Comparison of ENCODE assay signal across 18 cellular contexts in genomic region chr4:169266661-169267060, GRCh38. TPM values are rescaled to one million over a fixed set of nuclear protein-coding genes. Genes with fewer than 3 reads are reported as not detected.
A peak's percentile ranks its signal among the peaks of the same experiment; 100 is the strongest.
DNase-seq lines count a peak whose midpoint lies in the region; ATAC-seq, FAIRE-seq and TF ChIP-seq lines count a peak whose summit lies in the region.
"Had no signal": no experiment of that assay in that cellular context is flagged by ENCODE, and none has a peak within 500 bp of the region (broad histone marks: within the 10 kb centered on the region; RNA-seq: fewer than 3 reads in every experiment).

No MANE protein-coding gene starts in this region.

- DNase-seq in A549 (ENCODE audit: low read depth in 1 of 2, low spot score in 1 of 2): no peak
- no peak for DNase-seq in endothelial cell of umbilical vein (ENCODE audit: low read depth, low spot score)
- no peak for DNase-seq in mesendoderm
- DNase-seq in putamen (ENCODE audit: low spot score): no peak
- no peak for DNase-seq in HT-29 (ENCODE audit: low spot score)
- DNase-seq: activated B cell treated with CpG ODN at 0.5 μM for 24 hours; CD4-positive, alpha-beta memory T cell; DMS79 treated with DMSO at 0.1 percent for 48 hours; effector memory CD8-positive, alpha-beta T cell; gastrocnemius medialis; H7; naive B cell; NCI-H1436 treated with DMSO at 0.1 percent for 48 hours; stimulated activated naive CD4-positive, alpha-beta T cell treated with Interleukin-2 at 50 U/mL for 16 hours had no signal

- H3K79me1 ChIP-seq in mesendoderm (ENCODE audit: low read length): peaks cover 16% of the 10 kb centered on the region

- H2AFZ ChIP-seq in endothelial cell of umbilical vein (ENCODE audit: low read depth, low read length): no peak overlapping the region

- no peak overlapping the region for H2BK120ac ChIP-seq in mesendoderm (ENCODE audit: low read depth, low read length)

- TF ChIP-seq CTCF in A549 (IDR thresholded peaks at IDR 0.05): no peak
- no peak for TF ChIP-seq CTCF in endothelial cell of umbilical vein (IDR thresholded peaks at IDR 0.05; ENCODE audit: extremely low read depth in 1 of 2, insufficient read depth in 1 of 2, low read depth in 1 of 2, low read length in 2 of 2)

- intact Hi-C loops in endothelial cell of umbilical vein (cut with micrococcal nuclease): no loop called here

- FAIRE-seq in A549 (lab: Jason Lieb, UNC) (no peak), endothelial cell of umbilical vein (lab: Jason Lieb, UNC) (no peak)

- H3K27me3 ChIP-seq in HUES64 (ENCODE audit: insufficient read depth, low read length) (peaks cover 3% of the 10 kb centered on the region), endothelial cell of umbilical vein (ENCODE audit: control insufficient read depth in 2 of 2, insufficient read depth in 2 of 2, low read length in 2 of 2) (no peaks in the 10 kb centered on the region), mesendoderm (ENCODE audit: insufficient read depth, low read length, poor library complexity) (no peaks in the 10 kb centered on the region)
- H3K27me3 ChIP-seq: gastrocnemius medialis had no signal

- H3K9ac ChIP-seq in HUES64 (ENCODE audit: low read depth, low read length) (no peak overlapping the region; the same call in 1 of the 2 replicates), endothelial cell of umbilical vein (replicated peaks; ENCODE audit: extremely low read depth, insufficient read depth, low read length) (no peak overlapping the region), mesendoderm (ENCODE audit: low read length) (no peak overlapping the region)

- H3K4me1 ChIP-seq in A549 (peaks cover 29% of the 10 kb centered on the region), HUES64 (ENCODE audit: insufficient read depth, low read length) (peaks cover 43% of the 10 kb centered on the region), endothelial cell of umbilical vein (ENCODE audit: control insufficient read depth, extremely low read depth, insufficient read depth, low read length) (peaks cover 44% of the 10 kb centered on the region), mesendoderm (ENCODE audit: control insufficient read depth, low read depth, low read length) (peaks cover 11% of the 10 kb centered on the region)
- H3K4me1 ChIP-seq: prostate gland had no signal

- no peak overlapping the region for H3K23ac ChIP-seq in mesendoderm (ENCODE audit: low read length)

- peak overlapping the region; percentile 88 for H3K4ac ChIP-seq in mesendoderm (ENCODE audit: low read depth, low read length)

- H3K36me3 ChIP-seq in HUES64 (ENCODE audit: insufficient read depth, low read length) (peaks cover 16% of the 10 kb centered on the region), endothelial cell of umbilical vein (ENCODE audit: control insufficient read depth in 2 of 2, extremely low read depth in 1 of 2, insufficient read depth in 2 of 2, low read length in 2 of 2) (peaks cover 5 to 9% of the 10 kb centered on the region in 2 experiments), mesendoderm (ENCODE audit: control insufficient read depth, insufficient read depth, low read length) (no peaks in the 10 kb centered on the region)
- H3K36me3 ChIP-seq: prostate gland had no signal

- H3K9me3 ChIP-seq in A549 (no peaks in the 10 kb centered on the region), HUES64 (ENCODE audit: insufficient read depth, low read depth, low read length) (no peaks in the 10 kb centered on the region), endothelial cell of umbilical vein (replicated peaks; ENCODE audit: control insufficient read depth, insufficient read depth, low read length) (no peaks in the 10 kb centered on the region)
- H3K9me3 ChIP-seq: gastrocnemius medialis, prostate gland had no signal

- TF ChIP-seq POLR2A in A549 (IDR thresholded peaks at IDR 0.05; ENCODE audit: low read length) (no peak), endothelial cell of umbilical vein (IDR thresholded peaks at IDR 0.05; ENCODE audit: low read depth, low read length) (no peak)

- peak overlapping the region; percentile 78 for H3K4me2 ChIP-seq in A549
- H3K4me2 ChIP-seq in endothelial cell of umbilical vein (ENCODE audit: insufficient read depth, low read length): peak overlapping the region; percentile 100
- no peak overlapping the region for H3K4me2 ChIP-seq in mesendoderm (ENCODE audit: low read length)

- no peak overlapping the region for H4K5ac ChIP-seq in mesendoderm (ENCODE audit: low read length)

- no peak overlapping the region for H4K8ac ChIP-seq in mesendoderm (ENCODE audit: low read depth, low read length)

- WGBS in A549 (ENCODE audit: missing lambda C conversion rate): 95% methylated on average over 3 of the region's 3 CpGs
- 95% methylated on average over 3 of the region's 3 CpGs for WGBS in HUES64
- WGBS in mesendoderm (ENCODE audit: extremely low coverage, insufficient coverage, low lambda C conversion rate): no CpG with 5 or more reads among the region's 3 CpGs

- no peak for TF ChIP-seq EP300 in A549 (IDR thresholded peaks at IDR 0.05)

- no peak overlapping the region for H2BK15ac ChIP-seq in mesendoderm (replicated peaks; ENCODE audit: low read depth)

- peak overlapping the region; percentile 73 for H3K18ac ChIP-seq in mesendoderm (ENCODE audit: low read length)

- no peak overlapping the region for H2BK5ac ChIP-seq in mesendoderm (ENCODE audit: low read length)

- POLR2A ChIA-PET in A549 (lab: Yijun Ruan, JAX): no interaction called here
- POLR2A ChIA-PET in endothelial cell of umbilical vein (lab: Charles Lee): interaction anchor here (0.6 kb wide), 1 partner anchor 100 kb away, joined by 5 read pairs; no protein-coding TSS in a partner anchor

- no peak overlapping the region for H2AK5ac ChIP-seq in mesendoderm (ENCODE audit: low read length)

- no peak for ATAC-seq in A549
- ATAC-seq in HG03097 (IDR thresholded peaks at IDR 0.05; ENCODE audit: low FRiP score, unreplicated experiment): no peak
- no peak for ATAC-seq in GM21737 (IDR thresholded peaks at IDR 0.05; ENCODE audit: unreplicated experiment)
- ATAC-seq: effector memory CD8-positive, alpha-beta T cell; gastrocnemius medialis had no signal

- no peak overlapping the region for H3K56ac ChIP-seq in mesendoderm (ENCODE audit: low read length)

- CTCF ChIA-PET in A549 (lab: Yijun Ruan, JAX) (interaction anchor here (0.9 to 1.0 kb wide), 2 partner anchors 10 to 14 kb away, joined by 3 to 4 read pairs; no protein-coding TSS in a partner anchor), endothelial cell of umbilical vein (lab: Charles Lee) (interaction anchor here (0.7 to 1.4 kb wide), 2 partner anchors 8 to 219 kb away, joined by 3 read pairs; no protein-coding TSS in a partner anchor)

- TF ChIP-seq RAD21 in A549 (conservative IDR thresholded peaks at IDR 0.05 in 1 of 2, IDR thresholded peaks at IDR 0.05 in 1 of 2): no peak

- peaks cover 2% of the 10 kb centered on the region for H4K20me1 ChIP-seq in endothelial cell of umbilical vein (replicated peaks; ENCODE audit: control insufficient read depth, extremely low read depth, insufficient read depth, low read length)

- dilution Hi-C loops in endothelial cell of umbilical vein (cut with MboI; ENCODE audit: extremely low pct_ligation_motif_present, low sequenced_read_pairs): no loop called here

- H3K79me2 ChIP-seq in endothelial cell of umbilical vein (ENCODE audit: control insufficient read depth, insufficient read depth, low read length) (peaks cover 89% of the 10 kb centered on the region), mesendoderm (ENCODE audit: control insufficient read depth, insufficient read depth, low read length) (peaks cover 53% of the 10 kb centered on the region)

- no TSS peak for BruUV-seq in endothelial cell of umbilical vein (replicated peaks; lab: Mats Ljungman, UMichigan)

- peak overlapping the region; percentile 96; the same call in 1 of the 3 replicates for H3K4me3 ChIP-seq in A549
- H3K4me3 ChIP-seq in HUES64 (ENCODE audit: low read length): peak overlapping the region; percentile 30; the same call in 1 of the 2 replicates
- H3K4me3 ChIP-seq in endothelial cell of umbilical vein (replicated peaks in 1 of 3; ENCODE audit: insufficient read depth in 1 of 3, low read depth in 1 of 3, low read length in 3 of 3): peak overlapping the region in 1 of 3 experiments; percentile 31
- no peak overlapping the region for H3K4me3 ChIP-seq in mesendoderm (ENCODE audit: low read length)

- H3K9me1 ChIP-seq in endothelial cell of umbilical vein (replicated peaks; ENCODE audit: control insufficient read depth, extremely low read depth, insufficient read depth, low read length): no peaks in the 10 kb centered on the region

- H3K27ac ChIP-seq in A549: peak overlapping the region; percentile 77 to 96; a peak in 5 of 6 replicates
- peak overlapping the region; percentile 47; the same call in 1 of the 2 replicates for H3K27ac ChIP-seq in HUES64 (ENCODE audit: low read depth, low read length)
- no peak overlapping the region for H3K27ac ChIP-seq in endothelial cell of umbilical vein (ENCODE audit: insufficient read depth, low read depth, low read length)
- no peak overlapping the region for H3K27ac ChIP-seq in mesendoderm (ENCODE audit: low read depth, low read length)
- H3K27ac ChIP-seq: prostate gland had no signal

TF ChIP-seq in A549, 52 proteins besides CTCF, POLR2A, EP300 and RAD21 (continues in another document):
- TF ChIP-seq FOSL2 (IDR thresholded peaks at IDR 0.05) (no peak), FOSL2 (CRISPR knock-in tag; IDR thresholded peaks at IDR 0.05) (no peak), NFE2L2 (conservative IDR thresholded peaks at IDR 0.05; ENCODE audit: low read length) (no peak)

TF ChIP-seq in endothelial cell of umbilical vein, 7 proteins besides CTCF, POLR2A, EP300 and RAD21 (continues in another document):
- TF ChIP-seq EZH2 (IDR thresholded peaks at IDR 0.05; ENCODE audit: borderline replicate concordance, low read depth, low read length, severe bottlenecking) (no peak), FOS (IDR thresholded peaks at IDR 0.05; ENCODE audit: borderline replicate concordance, insufficient read depth, low read length) (no peak)

RNA-seq across cellular contexts. Expression of gene SH3RF1, which starts 4.1 kb away (rescaled TPM):
- polyA plus RNA-seq in A549 (2011; rRNA removed): 13.8 and 15.1 TPM in 2 replicates
- polyA plus RNA-seq in A549 (2012; cell fraction: cytosol; rRNA removed): 6.7 and 9.2 TPM in 2 replicates
- polyA plus RNA-seq in A549 (2012; cell fraction: nucleus; rRNA removed): 15.2 and 21.1 TPM in 2 replicates
- polyA plus RNA-seq in A549 (2017; fragmentation: RNase III; extraction: RNeasy Plus Mini Kit Qiagen cat#74134 plus additional on column Dnase treatment): 7.4 to 8.2 TPM (median 8.0 TPM) in 3 replicates
- polyA minus RNA-seq in A549 (2011; rRNA and poly(A)+ RNA removed): 48.6 and 62.1 TPM in 2 replicates
- 6.9 TPM for polyA plus RNA-seq in HUES64 (2013, experiment 1 of 2)
- 7.0 TPM for polyA plus RNA-seq in HUES64 (2013, experiment 2 of 2)
- total RNA-seq in endothelial cell of umbilical vein: 24.3 and 24.9 TPM in 2 replicates
- polyA plus RNA-seq in endothelial cell of umbilical vein: 16.2 and 16.7 TPM in 2 replicates
- 11.5 and 13.4 TPM in 2 replicates for polyA plus RNA-seq in endothelial cell of umbilical vein (2011; cell fraction: cytosol; rRNA removed)
- 21.1 and 23.1 TPM in 2 replicates for polyA plus RNA-seq in endothelial cell of umbilical vein (2011; cell fraction: nucleus; rRNA removed)
- polyA plus RNA-seq in endothelial cell of umbilical vein (2012): 12.8 and 15.2 TPM in 2 replicates
- 59.1 and 61.5 TPM in 2 replicates for polyA minus RNA-seq in endothelial cell of umbilical vein
- polyA minus RNA-seq in endothelial cell of umbilical vein (2011; cell fraction: cytosol; rRNA and poly(A)+ RNA removed): 24.1 TPM
- 80.9 and 111 TPM in 2 replicates for polyA minus RNA-seq in endothelial cell of umbilical vein (2011; cell fraction: nucleus; rRNA and poly(A)+ RNA removed)
- 10.7 TPM for polyA plus RNA-seq in mesendoderm (2013, experiment 1 of 2)
- 10.5 TPM for polyA plus RNA-seq in mesendoderm (2013, experiment 2 of 2)
- total RNA-seq in HT-29 (2014; rRNA removed; shearing (Covaris generic)): 11.1 and 14.6 TPM in 2 replicates

Comparison
In these comparisons a context has a peak if more than half of its experiments do, and no peak if none do; other contexts are left out.
1. H3K27ac ChIP-seq: peak in A549 (2 of 2) and HUES64 (single experiment); none in endothelial cell of umbilical vein (single experiment) and mesendoderm (single experiment).